ENCODE assay signal across 8 cellular contexts in genomic region chr13:99434258-99434788, GRCh38.
A peak's percentile ranks its signal among the peaks of the same experiment; 100 is the strongest.
DNase-seq lines count a peak whose midpoint lies in the region; ATAC-seq, FAIRE-seq and TF ChIP-seq lines count a peak whose summit lies in the region.

No MANE protein-coding gene starts in this region.

- peak overlapping the region; percentile 60 for H2AFZ ChIP-seq in GM23338
- peak overlapping the region; percentile 9 for H2AFZ ChIP-seq in endothelial cell of umbilical vein (ENCODE audit: low read depth, low read length)
- no peak overlapping the region for H2AFZ ChIP-seq in PC-9

- no peaks in the 10 kb centered on the region; the same call in 2 of the 3 replicates for H3K36me3 Mint-ChIP-seq in GM23338 (ENCODE audit: low read depth)
- peaks cover 3% of the 10 kb centered on the region for H3K36me3 Mint-ChIP-seq in activated CD8-positive, alpha-beta T cell treated with anti-CD3 and anti-CD28 coated beads for 36 hours (ENCODE audit: low read depth)

- no peak overlapping the region; the same call in 1 of the 2 replicates for H3K27ac ChIP-seq in GM23338 (ENCODE audit: low read depth)
- no peak overlapping the region for H3K27ac ChIP-seq in endothelial cell of umbilical vein (ENCODE audit: insufficient read depth, low read depth, low read length)
- H3K27ac ChIP-seq in PC-9: no peak overlapping the region

- ATAC-seq in GM23338: peak; percentile 71
- ATAC-seq in activated CD8-positive, alpha-beta T cell treated with anti-CD3 and anti-CD28 coated beads for 36 hours: peak; percentile 71

- H3K27me3 Mint-ChIP-seq in GM23338 (ENCODE audit: insufficient read depth, low read depth, poor library complexity): peaks cover 6% of the 10 kb centered on the region
- peaks cover 2% of the 10 kb centered on the region for H3K27me3 Mint-ChIP-seq in activated CD8-positive, alpha-beta T cell treated with anti-CD3 and anti-CD28 coated beads for 36 hours

- TF ChIP-seq POLR2A in endothelial cell of umbilical vein (IDR thresholded peaks at IDR 0.05; ENCODE audit: low read depth, low read length): no peak

- H3K36me3 ChIP-seq in GM23338 (ENCODE audit: insufficient read depth) (no peaks in the 10 kb centered on the region), endothelial cell of umbilical vein (ENCODE audit: control insufficient read depth in 2 of 2, extremely low read depth in 1 of 2, insufficient read depth in 2 of 2, low read length in 2 of 2) (no peaks in the 10 kb centered on the region), PC-9 (ENCODE audit: low read depth) (no peaks in the 10 kb centered on the region)

- no peak overlapping the region for H3K27ac Mint-ChIP-seq in GM23338
- peak overlapping the region; percentile 96 for H3K27ac Mint-ChIP-seq in activated CD8-positive, alpha-beta T cell treated with anti-CD3 and anti-CD28 coated beads for 36 hours

- H3K4me3 Mint-ChIP-seq in GM23338: no peak overlapping the region
- H3K4me3 Mint-ChIP-seq in activated CD8-positive, alpha-beta T cell treated with anti-CD3 and anti-CD28 coated beads for 36 hours: peak overlapping the region; percentile 74

- H3K9me2 ChIP-seq in GM23338 (ENCODE audit: insufficient read depth): no peaks in the 10 kb centered on the region; the same call in 1 of the 2 replicates
- H3K9me2 ChIP-seq in PC-9 (ENCODE audit: insufficient read depth): no peaks in the 10 kb centered on the region

- TF ChIP-seq CTCF in GM23338 (conservative IDR thresholded peaks at IDR 0.05; ENCODE audit: low read depth in 2 of 2) (no peak; a peak in 1 of 4 replicates), endothelial cell of umbilical vein (IDR thresholded peaks at IDR 0.05; ENCODE audit: extremely low read depth in 1 of 2, insufficient read depth in 1 of 2, low read depth in 1 of 2, low read length in 2 of 2) (no peak), PC-9 (conservative IDR thresholded peaks at IDR 0.05) (no peak)
- no peak for TF ChIP-seq CTCF in activated CD8-positive, alpha-beta T cell treated with anti-CD3 and anti-CD28 coated beads for 36 hours (IDR thresholded peaks at IDR 0.05)

- H3F3A ChIP-seq in GM23338 (replicated peaks; ENCODE audit: low read depth) (0 out of 2 replicates have a peak, but pooled peaks cover 7% of the 10 kb centered on the region), PC-9 (ENCODE audit: insufficient read depth, low read depth) (peaks cover 22% of the 10 kb centered on the region)

- FAIRE-seq in endothelial cell of umbilical vein (lab: Jason Lieb, UNC): peak; percentile 77

- no peaks in the 10 kb centered on the region; the same call in 2 of the 3 replicates for H3K9me3 Mint-ChIP-seq in GM23338
- peaks cover 3% of the 10 kb centered on the region for H3K9me3 Mint-ChIP-seq in activated CD8-positive, alpha-beta T cell treated with anti-CD3 and anti-CD28 coated beads for 36 hours

- BruUV-seq in endothelial cell of umbilical vein (replicated peaks; lab: Mats Ljungman, UMichigan) (no TSS peak), PC-9 (replicated peaks; lab: Mats Ljungman, UMichigan) (no TSS peak)

- intact Hi-C loops in activated CD8-positive, alpha-beta T cell treated with anti-CD3 and anti-CD28 coated beads for 36 hours (cut with micrococcal nuclease): loop anchor here (2.0 to 10.0 kb wide), 4 partner anchors 130 to 260 kb away; partner anchors contain the start of genes GPR183 and UBAC2
- intact Hi-C loops in endothelial cell of umbilical vein (cut with micrococcal nuclease): loop anchor here (10.0 kb wide), 1 partner anchor 230 kb away; the partner anchor contains the start of gene UBAC2
- intact Hi-C loops in PC-9 (cut with micrococcal nuclease; ENCODE audit: unreplicated experiment): no loop called here

- no peaks in the 10 kb centered on the region for H3K27me3 ChIP-seq in GM23338 (ENCODE audit: insufficient read depth)
- H3K27me3 ChIP-seq in endothelial cell of umbilical vein (ENCODE audit: control insufficient read depth in 2 of 2, insufficient read depth in 2 of 2, low read length in 2 of 2): peaks cover 9 to 10% of the 10 kb centered on the region in 2 experiments
- no peaks in the 10 kb centered on the region for H3K27me3 ChIP-seq in PC-9 (ENCODE audit: insufficient read depth, low read depth)

- H3K9me1 ChIP-seq in endothelial cell of umbilical vein (replicated peaks; ENCODE audit: control insufficient read depth, extremely low read depth, insufficient read depth, low read length): no peaks in the 10 kb centered on the region

- dilution Hi-C loops in endothelial cell of umbilical vein (cut with MboI; ENCODE audit: extremely low pct_ligation_motif_present, low sequenced_read_pairs): no loop called here

- H3K9me3 ChIP-seq in endothelial cell of umbilical vein (replicated peaks; ENCODE audit: control insufficient read depth, insufficient read depth, low read length) (no peaks in the 10 kb centered on the region), PC-9 (ENCODE audit: insufficient read depth, low read depth) (no peaks in the 10 kb centered on the region)

- H3K79me2 ChIP-seq in GM23338 (replicated peaks; ENCODE audit: insufficient read depth) (no peaks in the 10 kb centered on the region), endothelial cell of umbilical vein (ENCODE audit: control insufficient read depth, insufficient read depth, low read length) (no peaks in the 10 kb centered on the region), PC-9 (ENCODE audit: low read depth) (no peaks in the 10 kb centered on the region)

- H3K4me2 ChIP-seq in GM23338 (no peak overlapping the region), endothelial cell of umbilical vein (ENCODE audit: insufficient read depth, low read length) (no peak overlapping the region), PC-9 (no peak overlapping the region)

- CTCF ChIA-PET in activated CD8-positive, alpha-beta T cell treated with anti-CD3 and anti-CD28 coated beads for 36 hours (lab: Charles Lee): interaction anchor here (0.8 to 7.9 kb wide), 21 partner anchors 9 to 417 kb away, joined by 3 to 395 read pairs (median 12); partner anchors contain the start of genes TM9SF2 and UBAC2
- CTCF ChIA-PET in endothelial cell of umbilical vein (lab: Charles Lee) (interaction anchor here (0.9 to 9.0 kb wide), 6 partner anchors 46 to 258 kb away, joined by 3 to 289 read pairs (median 18); no protein-coding TSS in a partner anchor), PC-9 (lab: Charles Lee) (no interaction called here)

- H3K9ac ChIP-seq in endothelial cell of umbilical vein (replicated peaks; ENCODE audit: extremely low read depth, insufficient read depth, low read length): no peak overlapping the region

- H3K4me1 Mint-ChIP-seq in GM23338: peaks cover 17% of the 10 kb centered on the region
- H3K4me1 Mint-ChIP-seq in activated CD8-positive, alpha-beta T cell treated with anti-CD3 and anti-CD28 coated beads for 36 hours (ENCODE audit: low read depth): peaks cover 74% of the 10 kb centered on the region

- DNase-seq in GM23338 (ENCODE audit: low spot score) (peak; percentile 73), endothelial cell of umbilical vein (ENCODE audit: low read depth, low spot score) (no peak), PC-9 (no peak), anterior cingulate cortex (lab: John Stamatoyannopoulos, UW) (no peak), putamen (ENCODE audit: low spot score) (no peak), cortex of kidney (lab: John Stamatoyannopoulos, UW) (no peak)
- DNase-seq in activated CD8-positive, alpha-beta T cell treated with anti-CD3 and anti-CD28 coated beads for 36 hours: peak; percentile 93
- DNase-seq in stimulated activated CD8-positive, alpha-beta memory T cell treated with anti-CD3 and anti-CD28 coated beads, Interleukin-4, amount 100 ng/mL, for 24 hours (ENCODE audit: low read depth): peak; percentile 61

- H3K4me3 ChIP-seq in GM23338 (no peak overlapping the region), endothelial cell of umbilical vein (replicated peaks in 1 of 3; ENCODE audit: insufficient read depth in 1 of 3, low read depth in 1 of 3, low read length in 3 of 3) (no peak overlapping the region), PC-9 (no peak overlapping the region)

- H3K4me1 ChIP-seq in GM23338 (ENCODE audit: insufficient read depth) (peaks cover 5% of the 10 kb centered on the region), endothelial cell of umbilical vein (ENCODE audit: control insufficient read depth, extremely low read depth, insufficient read depth, low read length) (peaks cover 9% of the 10 kb centered on the region), PC-9 (replicated peaks; ENCODE audit: insufficient read depth) (peaks cover 23% of the 10 kb centered on the region)

- H4K20me1 ChIP-seq in GM23338 (replicated peaks; ENCODE audit: insufficient read depth) (no peaks in the 10 kb centered on the region), endothelial cell of umbilical vein (replicated peaks; ENCODE audit: control insufficient read depth, extremely low read depth, insufficient read depth, low read length) (no peaks in the 10 kb centered on the region), PC-9 (ENCODE audit: insufficient read depth) (no peaks in the 10 kb centered on the region)

- POLR2A ChIA-PET in activated CD8-positive, alpha-beta T cell treated with anti-CD3 and anti-CD28 coated beads for 36 hours (lab: Charles Lee): interaction anchor here (0.6 to 6.4 kb wide), 28 partner anchors 12 to 232 kb away, joined by 3 to 38 read pairs (median 4); partner anchors contain the start of gene GPR183
- POLR2A ChIA-PET in endothelial cell of umbilical vein (lab: Charles Lee) (no interaction called here), PC-9 (lab: Charles Lee; ENCODE audit: unreplicated experiment) (no interaction called here)

TF ChIP-seq in GM23338, 12 proteins besides CTCF, POLR2A, EP300 and RAD21 (continues in another document):
- no peak for TF ChIP-seq POLR2AphosphoS5 (IDR thresholded peaks at IDR 0.05; ENCODE audit: low read depth)
- no peak for TF ChIP-seq STAT1 (IDR thresholded peaks at IDR 0.05; ENCODE audit: unreplicated experiment)
- TF ChIP-seq NANOG (IDR thresholded peaks at IDR 0.05; ENCODE audit: borderline replicate concordance): no peak
- TF ChIP-seq CREB1 (CRISPR knock-in tag; IDR thresholded peaks at IDR 0.05; ENCODE audit: low read depth): no peak
- TF ChIP-seq EZH2phosphoT487 (IDR thresholded peaks at IDR 0.05; ENCODE audit: unreplicated experiment): no peak
- TF ChIP-seq EZH2 (IDR thresholded peaks at IDR 0.05; ENCODE audit: low read depth, unreplicated experiment): no peak
- TF ChIP-seq JUNB (IDR thresholded peaks at IDR 0.05; ENCODE audit: unreplicated experiment): no peak

TF ChIP-seq in endothelial cell of umbilical vein, 7 proteins besides CTCF, POLR2A, EP300 and RAD21 (continues in another document):
- TF ChIP-seq MAX (IDR thresholded peaks at IDR 0.05; ENCODE audit: insufficient read depth, insufficient read length) (no peak), GATA2 (IDR thresholded peaks at IDR 0.05; ENCODE audit: insufficient read depth, insufficient read length, low read depth, low read length) (no peak), JUN (IDR thresholded peaks at IDR 0.05; ENCODE audit: borderline replicate concordance, insufficient read depth, insufficient read length, low read depth) (no peak), MYC (IDR thresholded peaks at IDR 0.05; ENCODE audit: low read depth, low read length) (no peak), EZH2 (IDR thresholded peaks at IDR 0.05; ENCODE audit: borderline replicate concordance, low read depth, low read length, severe bottlenecking) (no peak), POLR2AphosphoS5 (IDR thresholded peaks at IDR 0.05; ENCODE audit: insufficient read depth, low read depth, low read length) (no peak)

Comparison
In these comparisons a context has a peak if more than half of its experiments do, and no peak if none do; other contexts are left out.
1. DNase-seq: peak in GM23338 (single experiment), activated CD8-positive, alpha-beta T cell treated with anti-CD3 and anti-CD28 coated beads for 36 hours (single experiment) and stimulated activated CD8-positive, alpha-beta memory T cell treated with anti-CD3 and anti-CD28 coated beads, Interleukin-4, amount 100 ng/mL, for 24 hours (single experiment); none in endothelial cell of umbilical vein (single experiment), PC-9 (0 of 2), anterior cingulate cortex (0 of 58), putamen (single experiment) and cortex of kidney (single experiment).